Comparison of ENCODE assay signal across 9 cellular contexts in the genomic region with DNA sequence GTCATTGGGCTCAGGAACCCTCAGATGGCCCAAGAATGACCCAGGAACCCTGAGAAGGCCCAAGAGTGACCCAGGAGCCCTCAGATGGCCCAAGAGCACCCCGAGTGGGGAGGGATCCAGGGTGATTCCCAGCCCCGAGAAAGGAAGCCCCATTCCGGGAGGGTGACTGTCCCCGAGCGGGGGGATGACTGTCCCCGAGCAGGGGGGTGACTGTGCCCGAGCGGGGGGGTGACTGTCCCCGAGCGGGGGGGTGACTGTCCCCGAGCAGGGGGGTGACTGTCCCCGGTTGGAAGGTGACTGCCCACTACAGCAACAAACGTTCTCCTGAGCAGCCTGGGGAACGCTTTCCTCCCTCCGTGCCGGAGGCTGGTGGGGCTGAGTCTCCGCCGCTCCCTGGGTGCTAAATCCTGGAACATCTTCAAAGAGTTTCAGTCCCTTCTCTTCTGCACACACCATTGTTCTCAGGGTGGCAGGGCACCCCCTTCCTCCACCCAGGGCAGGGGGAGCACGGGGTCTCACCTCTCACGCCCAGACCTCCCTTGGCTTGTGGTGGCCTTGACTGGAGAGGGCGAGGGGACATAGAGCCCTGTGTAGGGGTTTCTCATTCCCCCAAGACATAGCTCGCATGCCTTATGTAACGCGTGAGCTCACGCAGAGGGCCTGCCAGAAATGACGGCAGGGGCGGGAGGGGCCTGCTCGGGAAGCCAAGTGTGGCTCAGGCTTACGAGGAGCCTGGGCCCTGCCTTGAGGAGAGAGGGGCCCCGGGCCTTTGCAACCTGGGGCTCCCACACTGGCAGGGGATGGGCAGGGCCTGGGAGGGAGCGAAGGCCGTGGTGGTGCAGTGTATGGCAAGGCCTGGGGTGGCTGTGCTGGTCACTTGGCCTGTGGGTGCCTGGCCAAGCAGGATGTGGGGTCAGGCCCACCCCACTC. TPM values are rescaled to one million over a fixed set of nuclear protein-coding genes. Genes with fewer than 3 reads are reported as not detected.
DNase-seq lines count a peak whose midpoint lies in the region; ATAC-seq and TF ChIP-seq lines count a peak whose summit lies in the region.
"Had no signal": no experiment of that assay in that cellular context is flagged by ENCODE, and none has a peak within 500 bp of the region (broad histone marks: within the 10 kb centered on the region; RNA-seq: fewer than 3 reads in every experiment).

No MANE protein-coding gene starts in this region.

- WGBS in right lobe of liver (ENCODE audit: insufficient coverage, low coverage, low lambda C conversion rate, missing lambda C conversion rate) = 40% methylated on average over 1 of the region's 32 CpGs

- intact Hi-C loops in right lobe of liver (cut with DNase I) = loop anchor here in 1 of 2 donors (10.0 kb wide), 1 partner anchor 101 kb away; no protein-coding TSS in a partner anchor

- TF ChIP-seq POLR2A in right lobe of liver (IDR thresholded peaks at IDR 0.05) = no peak

- H3K4me1 ChIP-seq in HEK293 (ENCODE audit: control insufficient read depth, insufficient read depth, low read length) = peaks cover 9% of the 10 kb centered on the region
- peaks cover 0 to 13% (median 5%) of the 10 kb centered on the region in 4 donors for H3K4me1 ChIP-seq in right lobe of liver
- peaks cover 48% of the 10 kb centered on the region for H3K4me1 ChIP-seq in stomach smooth muscle (ENCODE audit: control insufficient read depth, insufficient read depth, low read length)

- no peak for TF ChIP-seq CTCF in HEK293 (tag by site-specific recombination; IDR thresholded peaks at IDR 0.05)
- no peak for TF ChIP-seq CTCF in right lobe of liver (IDR thresholded peaks at IDR 0.05)

- H3K36me3 ChIP-seq in HEK293 (ENCODE audit: control insufficient read depth in 2 of 2, insufficient read depth in 1 of 2, low read length in 2 of 2) (no peaks in the 10 kb centered on the region), right lobe of liver (no peaks in the 10 kb centered on the region), stomach smooth muscle (ENCODE audit: control insufficient read depth in 2 of 2, insufficient read depth in 2 of 2, low read length in 2 of 2) (no peaks in the 10 kb centered on the region)

- H3K27me3 ChIP-seq in right lobe of liver = no peaks in the 10 kb centered on the region
- H3K27me3 ChIP-seq in stomach smooth muscle (ENCODE audit: control insufficient read depth in 1 of 2, insufficient read depth in 2 of 2, low read length in 2 of 2) = no peaks in the 10 kb centered on the region

- H3K9me3 ChIP-seq in HEK293 (ENCODE audit: control insufficient read depth, insufficient read depth, low read depth, low read length) = no peaks in the 10 kb centered on the region
- H3K9me3 ChIP-seq in right lobe of liver = no peaks in the 10 kb centered on the region
- H3K9me3 ChIP-seq in stomach smooth muscle (ENCODE audit: control insufficient read depth in 2 of 2, low read length in 2 of 2) = no peaks in the 10 kb centered on the region

- ATAC-seq in right lobe of liver = peak in 3 of 4 donors; percentile 3 to 35 (median 9)

- DNase-seq in dermis blood vessel endothelial cell (peak; percentile 56), right lobe of liver (peak in 2 of 3 donors; percentile 33 to 51), NCI-H524 treated with DMSO at 0.1 percent for 48 hours (lab: John Stamatoyannopoulos, UW) (no peak), COLO668 (lab: John Stamatoyannopoulos, UW; ENCODE audit: unreplicated experiment) (no peak), kidney tubule cell (ENCODE audit: low spot score) (no peak)
- no peak for DNase-seq in stimulated activated CD4-positive, alpha-beta T cell treated with anti-CD3 and anti-CD28 coated beads, Interleukin-15, amount 100 ng/mL, for 24 hours
- DNase-seq: NK-92 treated with Interleukin-12 subunit alpha and Interleukin-12 subunit beta, amount 100 ng/mL, for 24 hours had no signal

- peak overlapping the region; percentile 86 to 99 for H3K9ac ChIP-seq in stomach smooth muscle (ENCODE audit: low read length in 2 of 2)

- H3K4me3 ChIP-seq in HEK293 (ENCODE audit: low read depth, low read length) (no peak overlapping the region), right lobe of liver (no peak overlapping the region), stomach smooth muscle (ENCODE audit: low read length in 2 of 2) (peak overlapping the region; percentile 56 to 76)

- peak overlapping the region; percentile 73; the same call in 1 of the 2 replicates for H3K27ac ChIP-seq in HEK293 (ENCODE audit: extremely low read depth, low read depth, low read length)
- H3K27ac ChIP-seq in right lobe of liver = peak overlapping the region; percentile 78 to 91 (median 80)
- H3K27ac ChIP-seq in stomach smooth muscle (ENCODE audit: low read length) = peak overlapping the region; percentile 100

- CTCF ChIA-PET in HEK293 (lab: Yijun Ruan, JAX) = interaction anchor here (0.5 to 1.0 kb wide), 3 partner anchors 18 to 943 kb away, joined by 3 read pairs; no protein-coding TSS in a partner anchor

- POLR2A ChIA-PET in HEK293 (lab: Yijun Ruan, JAX) = no interaction called here

TF ChIP-seq in HEK293, 187 proteins besides CTCF, POLR2A, EP300 and RAD21:
- TF ChIP-seq ZNF174 (tag by site-specific recombination; IDR thresholded peaks at IDR 0.05) (no peak), ZBTB20 (tag by site-specific recombination; IDR thresholded peaks at IDR 0.05) (peak; percentile 63; the same call in 1 of the 2 replicates)
TF ChIP-seq in HEK293: peak in this region for 1.

RNA-seq across cellular contexts. Expression of a gene that starts 14.3 kb away (rescaled TPM):
- total RNA-seq in dermis blood vessel endothelial cell (26.7 and 44.4 TPM in 2 replicates), right lobe of liver (10 to 100 TPM; 23.7 to 84.8 (median 31.4) TPM)

RNA-seq across cellular contexts. Expression of a gene that starts 19.3 kb away (rescaled TPM):
- total RNA-seq in dermis blood vessel endothelial cell (16.0 and 21.8 TPM in 2 replicates), right lobe of liver (10 to 100 TPM; 18.9 to 26.0 (median 24.4) TPM)

Comparison
In these comparisons a context has a peak if more than half of its experiments do, and no peak if none do; other contexts are left out.
1. H3K4me3 ChIP-seq: peak in stomach smooth muscle (2 of 2); none in HEK293 (single experiment) and right lobe of liver (0 of 3).
2. DNase-seq: peak in dermis blood vessel endothelial cell (single experiment) and right lobe of liver (2 of 3); none in stimulated activated CD4-positive, alpha-beta T cell treated with anti-CD3 and anti-CD28 coated beads, Interleukin-15, amount 100 ng/mL, for 24 hours (single experiment), NCI-H524 treated with DMSO at 0.1 percent for 48 hours (single experiment), COLO668 (single experiment) and kidney tubule cell (single experiment).
3. Peak in every context shown above with its lines, with median percentiles within 50 percentile points of each other: H3K27ac ChIP-seq.